1 cellular context compared by ENCODE assay signal in the genomic region with DNA sequence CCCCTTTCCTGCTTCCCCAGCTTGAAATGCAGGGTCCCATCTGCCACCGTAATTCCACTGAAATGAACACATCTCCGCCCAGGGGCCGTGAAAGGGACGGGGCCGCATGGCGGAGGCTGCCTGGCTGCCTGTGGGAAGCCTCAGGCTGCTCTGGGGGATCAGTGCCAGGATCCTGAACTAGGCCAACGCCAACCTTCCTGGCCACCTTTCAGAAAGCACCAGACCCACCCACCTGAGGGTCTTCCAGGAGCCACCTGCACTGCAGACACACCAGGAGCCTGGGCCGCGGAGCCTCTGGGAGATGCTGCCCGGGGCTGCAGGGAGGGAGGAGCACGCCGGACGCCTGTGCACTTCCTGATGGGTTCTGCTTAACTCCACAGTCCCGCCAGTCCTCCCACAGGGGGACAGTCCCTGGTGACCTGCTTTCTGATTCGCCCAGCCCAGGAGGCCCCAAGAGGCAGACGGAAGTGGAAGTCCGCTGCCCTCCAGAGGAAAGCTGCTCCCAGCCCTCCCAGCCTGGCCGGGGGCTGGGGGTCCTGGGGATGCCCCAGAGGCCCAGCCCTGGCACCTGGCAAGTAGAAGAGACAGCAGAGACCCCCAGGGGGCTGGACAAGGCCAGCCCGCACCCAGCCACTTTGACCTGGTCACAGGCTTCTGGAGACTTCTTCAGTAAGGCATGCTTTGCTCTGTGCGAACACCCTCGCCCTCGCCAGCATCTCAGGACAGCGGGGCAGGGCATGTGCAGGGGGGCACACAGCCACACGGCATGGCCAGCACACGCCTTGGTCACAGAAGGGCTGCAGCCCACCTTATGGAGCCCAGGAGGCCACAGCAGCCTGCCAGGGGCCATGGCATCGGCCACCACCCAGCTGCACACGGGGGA.
TF ChIP-seq lines count a peak whose summit lies in the region.

Gene CARD9 (minus strand): TSS at position 370 of the 883 bp plus-strand sequence. CDS start 1,591 bp downstream, outside the sequence.

TF ChIP-seq in HepG2, 621 proteins besides CTCF, POLR2A, EP300 and RAD21 (continues in another document):
- no peak for TF ChIP-seq ZNF512B (CRISPR knock-in tag; IDR thresholded peaks at IDR 0.05; ENCODE audit: borderline replicate concordance)
- TF ChIP-seq HNRNPL (IDR thresholded peaks at IDR 0.05; ENCODE audit: low read depth, low read length), result no peak
- peak; percentile 67; the same call in 1 of the 2 replicates for TF ChIP-seq ZNF574 (CRISPR knock-in tag; IDR thresholded peaks at IDR 0.05)
- TF ChIP-seq ZNF816 (CRISPR knock-in tag; IDR thresholded peaks at IDR 0.05; ENCODE audit: borderline replicate concordance), result no peak
- no peak for TF ChIP-seq TBX3 (IDR thresholded peaks at IDR 0.05; ENCODE audit: borderline replicate concordance)
- TF ChIP-seq BHLHE40 (IDR thresholded peaks at IDR 0.05; ENCODE audit: low read length), result no peak
- TF ChIP-seq ZBTB8A (CRISPR knock-in tag; IDR thresholded peaks at IDR 0.05; ENCODE audit: borderline replicate concordance, low read depth), result no peak
- TF ChIP-seq, protein P1, sequence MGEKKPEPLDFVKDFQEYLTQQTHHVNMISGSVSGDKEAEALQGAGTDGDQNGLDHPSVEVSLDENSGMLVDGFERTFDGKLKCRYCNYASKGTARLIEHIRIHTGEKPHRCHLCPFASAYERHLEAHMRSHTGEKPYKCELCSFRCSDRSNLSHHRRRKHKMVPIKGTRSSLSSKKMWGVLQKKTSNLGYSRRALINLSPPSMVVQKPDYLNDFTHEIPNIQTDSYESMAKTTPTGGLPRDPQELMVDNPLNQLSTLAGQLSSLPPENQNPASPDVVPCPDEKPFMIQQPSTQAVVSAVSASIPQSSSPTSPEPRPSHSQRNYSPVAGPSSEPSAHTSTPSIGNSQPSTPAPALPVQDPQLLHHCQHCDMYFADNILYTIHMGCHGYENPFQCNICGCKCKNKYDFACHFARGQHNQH (CRISPR knock-in tag; IDR thresholded peaks at IDR 0.05), result no peak
- TF ChIP-seq NCOA2 (CRISPR knock-in tag; IDR thresholded peaks at IDR 0.05), result no peak
- no peak for TF ChIP-seq KDM1A (CRISPR knock-in tag; IDR thresholded peaks at IDR 0.05)
- no peak for TF ChIP-seq RAD51 (IDR thresholded peaks at IDR 0.05; ENCODE audit: borderline replicate concordance)
- TF ChIP-seq MAX (IDR thresholded peaks at IDR 0.05), result peak; percentile 52; the same call in 1 of the 2 replicates
- TF ChIP-seq PRDM4 (CRISPR knock-in tag; IDR thresholded peaks at IDR 0.05; ENCODE audit: borderline replicate concordance), result no peak
- peak; percentile 10 for TF ChIP-seq HNRNPLL (IDR thresholded peaks at IDR 0.05; ENCODE audit: low read depth, low read length, poor library complexity, severe bottlenecking)
- TF ChIP-seq EEA1 (CRISPR knock-in tag; IDR thresholded peaks at IDR 0.05; ENCODE audit: borderline replicate concordance), result no peak
- no peak for TF ChIP-seq KDM3A (CRISPR knock-in tag; IDR thresholded peaks at IDR 0.05; ENCODE audit: low read depth)
- TF ChIP-seq ZNF598 (CRISPR knock-in tag; IDR thresholded peaks at IDR 0.05; ENCODE audit: borderline replicate concordance), result peak; percentile 14; the same call in 1 of the 2 replicates
- no peak for TF ChIP-seq PRPF4 (IDR thresholded peaks at IDR 0.05; ENCODE audit: low read depth, low read length, poor library complexity, severe bottlenecking)
- TF ChIP-seq BRD4 (CRISPR knock-in tag; IDR thresholded peaks at IDR 0.05), result 0 out of 2 replicates have a peak, but pooled peaks have one; percentile 57
- TF ChIP-seq ZNF33A (CRISPR knock-in tag; IDR thresholded peaks at IDR 0.05; ENCODE audit: borderline replicate concordance), result no peak
- no peak for TF ChIP-seq NR2F1 (CRISPR knock-in tag; IDR thresholded peaks at IDR 0.05)
- TF ChIP-seq ZNF10 (CRISPR knock-in tag; IDR thresholded peaks at IDR 0.05; ENCODE audit: borderline replicate concordance, low read depth), result no peak
- TF ChIP-seq STAG1 (CRISPR knock-in tag; IDR thresholded peaks at IDR 0.05), result no peak
- TF ChIP-seq SNAPC2 (CRISPR knock-in tag; IDR thresholded peaks at IDR 0.05), result no peak
- no peak for TF ChIP-seq SALL1 (CRISPR knock-in tag; IDR thresholded peaks at IDR 0.05)
- TF ChIP-seq AGO2 (optimal IDR thresholded peaks at IDR 0.05; ENCODE audit: low read depth, low read length), result peak; percentile 52
- no peak for TF ChIP-seq FOXM1 (CRISPR knock-in tag; IDR thresholded peaks at IDR 0.05)
- TF ChIP-seq ZNF710 (CRISPR knock-in tag; IDR thresholded peaks at IDR 0.05; ENCODE audit: borderline replicate concordance), result no peak
- TF ChIP-seq ZNF543 (CRISPR knock-in tag; IDR thresholded peaks at IDR 0.05), result peak; percentile 55; the same call in 1 of the 2 replicates
- no peak for TF ChIP-seq CBX1 (IDR thresholded peaks at IDR 0.05; ENCODE audit: low read depth)
- TF ChIP-seq ZNF160 (CRISPR knock-in tag; IDR thresholded peaks at IDR 0.05), result 0 out of 2 replicates have a peak, but pooled peaks have one; percentile 49
- TF ChIP-seq, protein P2, sequence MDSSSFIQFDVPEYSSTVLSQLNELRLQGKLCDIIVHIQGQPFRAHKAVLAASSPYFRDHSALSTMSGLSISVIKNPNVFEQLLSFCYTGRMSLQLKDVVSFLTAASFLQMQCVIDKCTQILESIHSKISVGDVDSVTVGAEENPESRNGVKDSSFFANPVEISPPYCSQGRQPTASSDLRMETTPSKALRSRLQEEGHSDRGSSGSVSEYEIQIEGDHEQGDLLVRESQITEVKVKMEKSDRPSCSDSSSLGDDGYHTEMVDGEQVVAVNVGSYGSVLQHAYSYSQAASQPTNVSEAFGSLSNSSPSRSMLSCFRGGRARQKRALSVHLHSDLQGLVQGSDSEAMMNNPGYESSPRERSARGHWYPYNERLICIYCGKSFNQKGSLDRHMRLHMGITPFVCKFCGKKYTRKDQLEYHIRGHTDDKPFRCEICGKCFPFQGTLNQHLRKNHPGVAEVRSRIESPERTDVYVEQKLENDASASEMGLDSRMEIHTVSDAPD (CRISPR knock-in tag; IDR thresholded peaks at IDR 0.05), result no peak
- TF ChIP-seq NFKB2 (CRISPR knock-in tag; IDR thresholded peaks at IDR 0.05; ENCODE audit: borderline replicate concordance), result 0 out of 2 replicates have a peak, but pooled peaks have one; percentile 53
- TF ChIP-seq AHR (CRISPR knock-in tag; IDR thresholded peaks at IDR 0.05), result 0 out of 2 replicates have a peak, but pooled peaks have one; percentile 41
- TF ChIP-seq GZF1 (CRISPR knock-in tag; IDR thresholded peaks at IDR 0.05), result no peak
- peak; percentile 59 for TF ChIP-seq NFYB (CRISPR knock-in tag; IDR thresholded peaks at IDR 0.05)
- TF ChIP-seq MXI1 (IDR thresholded peaks at IDR 0.05; ENCODE audit: borderline replicate concordance, low read depth, low read length), result no peak; the same call in 2 of the 3 replicates
- no peak for TF ChIP-seq GATAD2A (CRISPR knock-in tag; IDR thresholded peaks at IDR 0.05)
- no peak for TF ChIP-seq NCOA1 (CRISPR knock-in tag; IDR thresholded peaks at IDR 0.05)
- peak; percentile 68 for TF ChIP-seq ZFY (CRISPR knock-in tag; IDR thresholded peaks at IDR 0.05)
- no peak for TF ChIP-seq ADNP (CRISPR knock-in tag; IDR thresholded peaks at IDR 0.05)
- peak; percentile 63; the same call in 1 of the 2 replicates for TF ChIP-seq TAF1 (CRISPR knock-in tag; IDR thresholded peaks at IDR 0.05)
- no peak for TF ChIP-seq NFKBIZ (CRISPR knock-in tag; IDR thresholded peaks at IDR 0.05)
- no peak for TF ChIP-seq ZNF225 (CRISPR knock-in tag; IDR thresholded peaks at IDR 0.05)
- TF ChIP-seq, protein P3, sequence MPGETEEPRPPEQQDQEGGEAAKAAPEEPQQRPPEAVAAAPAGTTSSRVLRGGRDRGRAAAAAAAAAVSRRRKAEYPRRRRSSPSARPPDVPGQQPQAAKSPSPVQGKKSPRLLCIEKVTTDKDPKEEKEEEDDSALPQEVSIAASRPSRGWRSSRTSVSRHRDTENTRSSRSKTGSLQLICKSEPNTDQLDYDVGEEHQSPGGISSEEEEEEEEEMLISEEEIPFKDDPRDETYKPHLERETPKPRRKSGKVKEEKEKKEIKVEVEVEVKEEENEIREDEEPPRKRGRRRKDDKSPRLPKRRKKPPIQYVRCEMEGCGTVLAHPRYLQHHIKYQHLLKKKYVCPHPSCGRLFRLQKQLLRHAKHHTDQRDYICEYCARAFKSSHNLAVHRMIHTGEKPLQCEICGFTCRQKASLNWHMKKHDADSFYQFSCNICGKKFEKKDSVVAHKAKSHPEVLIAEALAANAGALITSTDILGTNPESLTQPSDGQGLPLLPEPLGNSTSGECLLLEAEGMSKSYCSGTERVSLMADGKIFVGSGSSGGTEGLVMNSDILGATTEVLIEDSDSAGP (CRISPR knock-in tag; IDR thresholded peaks at IDR 0.05; ENCODE audit: borderline replicate concordance), result peak; percentile 29; the same call in 1 of the 2 replicates
- no peak for TF ChIP-seq TRIM24 (CRISPR knock-in tag; IDR thresholded peaks at IDR 0.05)
- TF ChIP-seq CBX5 (CRISPR knock-in tag; IDR thresholded peaks at IDR 0.05; ENCODE audit: borderline replicate concordance), result no peak
- no peak for TF ChIP-seq ZBTB25 (CRISPR knock-in tag; IDR thresholded peaks at IDR 0.05)
